In the genomic region with DNA sequence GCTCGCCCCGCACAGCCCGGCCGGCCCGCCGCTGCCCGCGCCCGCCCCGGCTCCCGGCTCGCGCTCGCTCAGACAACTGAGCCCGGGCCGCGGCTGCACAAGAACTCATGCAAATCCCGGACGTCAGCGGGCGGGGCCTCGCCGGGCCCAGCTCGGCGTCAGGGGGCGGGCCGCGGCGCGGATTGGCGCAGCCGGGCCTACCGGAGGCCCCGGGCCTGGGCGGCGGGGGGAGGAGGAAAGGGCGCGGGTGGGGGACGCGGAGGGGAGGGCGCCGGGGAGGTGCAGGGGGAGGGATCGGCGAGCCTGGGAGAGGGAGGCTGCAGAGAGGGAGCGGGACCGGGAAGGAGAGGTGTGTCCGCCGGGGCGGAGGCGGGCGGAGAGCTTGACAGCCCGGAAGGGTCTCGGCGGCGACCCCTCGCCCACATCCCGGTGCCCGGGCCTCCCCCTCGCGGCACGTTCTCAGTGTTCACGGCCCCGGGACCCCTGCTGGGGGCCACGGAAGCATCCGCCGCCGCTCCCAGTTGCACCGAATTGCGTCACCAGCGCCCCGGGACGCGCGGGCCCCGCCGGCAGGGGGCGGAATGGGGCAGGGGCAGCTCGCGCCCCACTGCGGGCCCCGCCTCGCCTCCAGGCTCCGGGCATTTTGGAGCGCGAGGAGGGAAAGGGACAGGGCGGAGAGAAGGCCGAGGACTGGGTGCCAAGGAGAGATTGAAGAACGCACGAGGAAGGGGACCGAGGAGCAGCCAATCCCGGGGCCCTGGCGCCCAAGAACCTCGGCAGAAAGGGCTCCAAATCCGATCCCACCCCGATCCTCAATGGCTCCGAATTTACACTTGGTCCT, we compare ENCODE assay signal across 8 cellular contexts. TPM values are rescaled to one million over a fixed set of nuclear protein-coding genes. Genes with fewer than 3 reads are reported as not detected.
A peak's percentile ranks its signal among the peaks of the same experiment; 100 is the strongest.
DNase-seq lines count a peak whose midpoint lies in the region; ATAC-seq and TF ChIP-seq lines count a peak whose summit lies in the region.

TSS of gene CBX4 (minus strand) at position 78 of the 841 bp plus-strand sequence. CDS start 189 bp downstream, outside the sequence.

- H3K4me1 ChIP-seq in mammary epithelial cell (ENCODE audit: insufficient read depth, low read length) = peaks cover 46% of the 10 kb centered on the region

- H3K36me3 ChIP-seq in WERI-Rb-1 (peaks cover 31% of the 10 kb centered on the region), mammary epithelial cell (ENCODE audit: insufficient read depth, low read length) (no peaks in the 10 kb centered on the region)

- peak within 1 kb of the TSS; percentile 80 to 98 (median 94) for H3K27ac Mint-ChIP-seq in immature natural killer cell

- DNase-seq in NK-92 treated with Interleukin-12 subunit alpha and Interleukin-12 subunit beta, amount 100 ng/mL, for 24 hours (lab: John Stamatoyannopoulos, UW) = peak; percentile 83
- DNase-seq in NK-92 (lab: John Stamatoyannopoulos, UW; ENCODE audit: unreplicated experiment) (no peak), NCI-H2196 (lab: John Stamatoyannopoulos, UW; ENCODE audit: unreplicated experiment) (peak; percentile 99), WERI-Rb-1 (peak; percentile 98), mammary epithelial cell (peak; percentile 92), immature natural killer cell (peak; percentile 83 to 87 (median 87)), smooth muscle cell of the brain vasculature (ENCODE audit: low read depth, low spot score) (peak; percentile 67)

- H2AFZ ChIP-seq in mammary epithelial cell (ENCODE audit: low read depth, low read length) = peak within 1 kb of the TSS; percentile 88

- WGBS in mammary epithelial cell (ENCODE audit: low coverage, missing lambda C conversion rate) = 4% methylated on average over 14 of the region's 96 CpGs

- peak within 1 kb of the TSS; percentile 65 for H3K27ac ChIP-seq in WERI-Rb-1
- H3K27ac ChIP-seq in mammary epithelial cell (ENCODE audit: insufficient read depth, low read depth, low read length) = peak within 1 kb of the TSS; percentile 68

- BruUV-seq in mammary epithelial cell (replicated peaks; lab: Mats Ljungman, UMichigan) = no TSS peak

- CTCF ChIA-PET in mammary epithelial cell (lab: Charles Lee; ENCODE audit: low non-redundant PET) = interaction anchor here (0.5 to 0.7 kb wide), 3 partner anchors 26 to 243 kb away, joined by 3 to 14 read pairs (median 14); no protein-coding TSS in a partner anchor

- H3K27me3 Mint-ChIP-seq in immature natural killer cell (ENCODE audit: low read depth in 3 of 3) = peaks cover 42 to 60% (median 50%) of the 10 kb centered on the region in 3 donors

- H3K4me3 Mint-ChIP-seq in immature natural killer cell = peak within 1 kb of the TSS; percentile 93 to 99 (median 95)

- peak; percentile 53 for TF ChIP-seq CTCF in WERI-Rb-1 (IDR thresholded peaks at IDR 0.05; ENCODE audit: low read depth, low read length)
- peak; percentile 63 to 84 for TF ChIP-seq CTCF in mammary epithelial cell (conservative IDR thresholded peaks at IDR 0.05 in 1 of 2, IDR thresholded peaks at IDR 0.05 in 1 of 2; ENCODE audit: extremely low read depth in 1 of 2, insufficient read depth in 1 of 2, low read depth in 1 of 2, low read length in 2 of 2)

- intact Hi-C loops in mammary epithelial cell (cut with micrococcal nuclease) = loop anchor here (2.0 to 5.0 kb wide), 4 partner anchors 42 to 151 kb away; partner anchors contain the start of gene CBX8

- peak within 1 kb of the TSS; percentile 100 for H3K4me2 ChIP-seq in mammary epithelial cell (ENCODE audit: insufficient read depth, low read depth, low read length)

- dilution Hi-C loops in mammary epithelial cell (cut with HindIII; ENCODE audit: low sequenced_read_pairs) = loop anchor here (5.0 kb wide), 1 partner anchor 53 kb away; no protein-coding TSS in a partner anchor

- ATAC-seq in HG03103 (IDR thresholded peaks at IDR 0.05; ENCODE audit: low read depth, unreplicated experiment) = peak; percentile 45

- H3K9ac ChIP-seq in mammary epithelial cell (ENCODE audit: insufficient read depth, low read length) = peak within 1 kb of the TSS; percentile 79

- H4K20me1 ChIP-seq in mammary epithelial cell (ENCODE audit: insufficient read depth, low read length) = no peaks in the 10 kb centered on the region

- H3K4me1 Mint-ChIP-seq in immature natural killer cell = peaks cover 49 to 54% of the 10 kb centered on the region in 2 donors

- in situ Hi-C loops in mammary epithelial cell (cut with MboI; ENCODE audit: low sequenced_read_pairs in 2 of 2) = no loop called here

- H3K36me3 Mint-ChIP-seq in immature natural killer cell = peaks cover 6 to 7% (median 6%) of the 10 kb centered on the region in 3 donors

- no peaks in the 10 kb centered on the region for H3K9me3 Mint-ChIP-seq in immature natural killer cell

- peaks cover 13% of the 10 kb centered on the region for H3K9me3 ChIP-seq in WERI-Rb-1 (ENCODE audit: severe bottlenecking)
- H3K9me3 ChIP-seq in mammary epithelial cell (replicated peaks; ENCODE audit: insufficient read depth, low read length) = no peaks in the 10 kb centered on the region

- peaks cover 39% of the 10 kb centered on the region for H3K79me2 ChIP-seq in mammary epithelial cell (ENCODE audit: insufficient read depth, low read length)

- H3K4me3 ChIP-seq in WERI-Rb-1 (ENCODE audit: low read depth, low read length) = peak within 1 kb of the TSS; percentile 90
- peak within 1 kb of the TSS; percentile 71 to 86 (median 85) for H3K4me3 ChIP-seq in mammary epithelial cell (replicated peaks in 1 of 3; ENCODE audit: insufficient read depth in 1 of 3, low read depth in 2 of 3, low read length in 3 of 3)

- H3K27me3 ChIP-seq in WERI-Rb-1 (ENCODE audit: insufficient read depth, low read depth, severe bottlenecking) (peaks cover 32% of the 10 kb centered on the region), mammary epithelial cell (ENCODE audit: insufficient read depth, low read length) (peaks cover 35% of the 10 kb centered on the region)

RNA-seq across cellular contexts. Expression of gene CBX4, which starts in this region (rescaled TPM):
- 10 to 100 TPM; 28.5 to 34.7 TPM for total RNA-seq in mammary epithelial cell
- polyA plus RNA-seq in mammary epithelial cell = 11.2 TPM
- polyA minus RNA-seq in mammary epithelial cell = 2.2 TPM
- 1 to 10 TPM; 3.0 to 6.7 (median 4.9) TPM for polyA plus RNA-seq in immature natural killer cell
